ENCODE assay signal across 1 cellular context in genomic region chr16:73216932-73217331, GRCh38.
TF ChIP-seq lines count a peak whose summit lies in the region.

No MANE protein-coding gene starts in this region.

TF ChIP-seq in GM23338, 12 proteins besides CTCF, POLR2A, EP300 and RAD21:
- no peak for TF ChIP-seq ZNF462 (CRISPR knock-in tag; IDR thresholded peaks at IDR 0.05)
